In genomic region chr1:67580671-67581403, GRCh38 we compare ENCODE assay signal across 2 cellular contexts.
TF ChIP-seq lines count a peak whose summit lies in the region.

No MANE protein-coding gene starts in this region.

TF ChIP-seq in GM23338, 12 proteins besides CTCF, POLR2A, EP300 and RAD21 (continued from another document):
- TF ChIP-seq ZNF462 (CRISPR knock-in tag; IDR thresholded peaks at IDR 0.05) (no peak), STAT1 (IDR thresholded peaks at IDR 0.05; ENCODE audit: unreplicated experiment) (no peak), ZNF331 (CRISPR knock-in tag; IDR thresholded peaks at IDR 0.05; ENCODE audit: low read depth) (no peak), ZNF114 (CRISPR knock-in tag; IDR thresholded peaks at IDR 0.05) (no peak), EZH2phosphoT487 (IDR thresholded peaks at IDR 0.05; ENCODE audit: unreplicated experiment) (no peak), NANOG (IDR thresholded peaks at IDR 0.05; ENCODE audit: borderline replicate concordance) (no peak), EZH2 (IDR thresholded peaks at IDR 0.05; ENCODE audit: low read depth, unreplicated experiment) (no peak), REST (IDR thresholded peaks at IDR 0.05; ENCODE audit: unreplicated experiment) (no peak), JUNB (IDR thresholded peaks at IDR 0.05; ENCODE audit: unreplicated experiment) (no peak)

TF ChIP-seq in WTC11, 78 proteins besides CTCF, POLR2A, EP300 and RAD21 (continued from another document):
- TF ChIP-seq ZNF532 (CRISPR knock-in tag; IDR thresholded peaks at IDR 0.05; ENCODE audit: borderline replicate concordance) (no peak), ATF1 (CRISPR knock-in tag; IDR thresholded peaks at IDR 0.05) (no peak), NFYB (CRISPR knock-in tag; conservative IDR thresholded peaks at IDR 0.05; ENCODE audit: low read depth) (no peak), ZBTB21 (CRISPR knock-in tag; IDR thresholded peaks at IDR 0.05; ENCODE audit: borderline replicate concordance) (no peak), IRF2 (CRISPR knock-in tag; IDR thresholded peaks at IDR 0.05; ENCODE audit: borderline replicate concordance, low read depth) (no peak), E2F1 (CRISPR knock-in tag; IDR thresholded peaks at IDR 0.05) (no peak), SMAD3 (CRISPR knock-in tag; IDR thresholded peaks at IDR 0.05; ENCODE audit: borderline replicate concordance) (no peak), FOXK1 (CRISPR knock-in tag; IDR thresholded peaks at IDR 0.05) (no peak), GTF2I (CRISPR knock-in tag; conservative IDR thresholded peaks at IDR 0.05) (no peak)
